Comparison of ENCODE assay signal across 19 cellular contexts in genomic region chr2:129490666-129491065, GRCh38.
"Had no signal": no experiment of that assay in that cellular context is flagged by ENCODE, and none has a peak within 500 bp of the region (broad histone marks: within the 10 kb centered on the region; RNA-seq: fewer than 3 reads in every experiment).

No MANE protein-coding gene starts in this region.

- H3K36me3 ChIP-seq: cardiac muscle cell, heart right ventricle, spleen, WERI-Rb-1 had no signal

- H3K27ac ChIP-seq: body of pancreas, cardiac muscle cell, epithelial cell of prostate, heart right ventricle, spleen, WERI-Rb-1 had no signal

- H3K27me3 ChIP-seq: body of pancreas, cardiac muscle cell, spleen had no signal

- H3K9me3 ChIP-seq: body of pancreas, heart right ventricle, spleen had no signal

- DNase-seq: activated CD4-positive, alpha-beta T cell treated with anti-CD3 and anti-CD28 coated beads, Interleukin-2, amount 50 U/mL, for 1 hour; activated CD4-positive, CD25-positive, alpha-beta regulatory T cell treated with anti-CD3 and anti-CD28 coated beads, Interleukin-2, amount 50 U/mL, for 72 hours; activated CD8-positive, alpha-beta T cell treated with anti-CD3 and anti-CD28 coated beads, Interleukin-2, amount 10 ng/mL, durations not matched to agents 7 days and 5 days; activated gamma-delta T cell; activated naive CD4-positive, alpha-beta T cell treated with anti-CD3 and anti-CD28 coated beads, Interleukin-2, amount 50 U/mL, for 16 hours; activated naive CD8-positive, alpha-beta T cell treated with anti-CD3 and anti-CD28 coated beads, Interleukin-2, amount 50 U/mL, for 24 hours; body of pancreas; foreskin fibroblast; heart right ventricle; immature natural killer cell; occipital lobe; spleen; stimulated activated CD4-positive, alpha-beta T cell treated with anti-CD3 and anti-CD28 coated beads, Interleukin-4, amount 100 ng/mL, for 1 hour; stimulated activated naive CD4-positive, alpha-beta T cell treated with Interleukin-2 at 50 U/mL for 16 hours; T-helper 1 cell; WERI-Rb-1 had no signal

- FAIRE-seq: TTC549 had no signal

- H3K4me1 ChIP-seq: body of pancreas, heart right ventricle, spleen had no signal

- ATAC-seq: activated CD8-positive, alpha-beta T cell treated with anti-CD3 and anti-CD28 coated beads, Interleukin-2, amount 10 ng/mL, durations not matched to agents 7 days and 5 days; activated naive CD8-positive, alpha-beta T cell treated with anti-CD3 and anti-CD28 coated beads, Interleukin-2, amount 50 U/mL, for 24 hours; body of pancreas; heart right ventricle had no signal

- H3K4me3 ChIP-seq: body of pancreas, cardiac muscle cell, heart right ventricle, spleen had no signal
